Comparison of ENCODE assay signal across 10 cellular contexts in the genomic region with DNA sequence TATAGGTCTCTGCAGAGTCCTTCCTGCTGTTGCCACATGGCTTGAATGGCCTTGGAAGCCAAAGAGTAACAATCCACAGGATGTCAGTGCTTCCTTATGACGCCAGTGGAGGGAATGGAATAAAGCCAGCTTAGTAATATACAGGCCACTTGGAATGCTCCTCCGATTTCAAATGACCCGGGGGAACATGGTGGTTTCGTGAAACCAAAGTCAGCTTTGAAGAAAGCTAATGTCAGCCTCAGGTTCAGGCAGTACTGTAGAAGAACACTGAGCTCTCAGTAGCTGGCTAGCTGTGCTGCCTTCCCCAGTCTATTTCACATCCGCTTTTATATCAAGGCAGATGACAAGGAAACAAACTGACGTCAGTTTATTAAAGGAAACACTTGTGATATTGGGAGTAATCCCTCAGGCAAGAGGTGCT.
DNase-seq lines count a peak whose midpoint lies in the region; ATAC-seq and TF ChIP-seq lines count a peak whose summit lies in the region.
"Had no signal": no experiment of that assay in that cellular context is flagged by ENCODE, and none has a peak within 500 bp of the region (broad histone marks: within the 10 kb centered on the region; RNA-seq: fewer than 3 reads in every experiment).

No MANE protein-coding gene starts in this region.

- H3K27me3 Mint-ChIP-seq in WTC11 (ENCODE audit: low read depth) = no peaks in the 10 kb centered on the region

- TF ChIP-seq CTCF in WTC11 (IDR thresholded peaks at IDR 0.05) (no peak), foreskin fibroblast (IDR thresholded peaks at IDR 0.05; ENCODE audit: low read depth, low read length) (no peak)

- in situ Hi-C loops in G401 (cut with HindIII; ENCODE audit: low sequenced_read_pairs) = no loop called here

- H3K36me3 Mint-ChIP-seq in WTC11 = peaks cover 29% of the 10 kb centered on the region

- DNase-seq in G401 (ENCODE audit: low spot score) = peak; percentile 70
- no peak for DNase-seq in WTC11 (ENCODE audit: low spot score)
- DNase-seq in foreskin fibroblast = peak; percentile 81 to 86
- DNase-seq in pulmonary artery endothelial cell (ENCODE audit: low read depth, low spot score) = peak; percentile 45
- no peak for DNase-seq in LoVo (ENCODE audit: low spot score)
- no peak for DNase-seq in SW 1271 (lab: John Stamatoyannopoulos, UW)
- no peak for DNase-seq in NCI-H2107 (lab: John Stamatoyannopoulos, UW)
- DNase-seq: Karpas-422, NCI-H510A had no signal

- CTCF ChIA-PET in WTC11 (lab: Charles Lee) = interaction anchor here (0.6 kb wide), 1 partner anchor 247 kb away, joined by 3 read pairs; no protein-coding TSS in a partner anchor

- no peak overlapping the region for H3K4me3 Mint-ChIP-seq in WTC11

- peaks cover 65% of the 10 kb centered on the region for H3K4me1 Mint-ChIP-seq in WTC11

- POLR2A ChIA-PET in WTC11 (lab: Charles Lee) = no interaction called here

- H3K4me3 ChIP-seq in foreskin fibroblast (ENCODE audit: low read depth in 1 of 2, low read length in 2 of 2) = no peak overlapping the region

- H3K9me3 Mint-ChIP-seq in WTC11 = no peaks in the 10 kb centered on the region

- ATAC-seq in WTC11 (no peak), GM18909 (IDR thresholded peaks at IDR 0.05; ENCODE audit: poor library complexity, unreplicated experiment) (no peak)

- H3K27ac Mint-ChIP-seq in WTC11 = 0 out of 2 replicates have a peak overlapping the region, but pooled peaks have one; percentile 8

TF ChIP-seq in WTC11, 78 proteins besides CTCF, POLR2A, EP300 and RAD21:
- TF ChIP-seq ZNF219 (CRISPR knock-in tag; IDR thresholded peaks at IDR 0.05; ENCODE audit: borderline replicate concordance) = no peak
- no peak for TF ChIP-seq NFATC4 (CRISPR knock-in tag; IDR thresholded peaks at IDR 0.05)
- TF ChIP-seq SP1 (CRISPR knock-in tag; conservative IDR thresholded peaks at IDR 0.05) = no peak
- no peak for TF ChIP-seq NR3C1 (CRISPR knock-in tag; conservative IDR thresholded peaks at IDR 0.05; ENCODE audit: low read depth)
- TF ChIP-seq ESRRA (CRISPR knock-in tag; IDR thresholded peaks at IDR 0.05; ENCODE audit: borderline replicate concordance) = no peak
- TF ChIP-seq HMGA2 (CRISPR knock-in tag; IDR thresholded peaks at IDR 0.05) = no peak
- no peak for TF ChIP-seq NR2C2 (CRISPR knock-in tag; IDR thresholded peaks at IDR 0.05)
- TF ChIP-seq ELF4 (CRISPR knock-in tag; IDR thresholded peaks at IDR 0.05; ENCODE audit: low read depth) = no peak
- TF ChIP-seq, protein P1, sequence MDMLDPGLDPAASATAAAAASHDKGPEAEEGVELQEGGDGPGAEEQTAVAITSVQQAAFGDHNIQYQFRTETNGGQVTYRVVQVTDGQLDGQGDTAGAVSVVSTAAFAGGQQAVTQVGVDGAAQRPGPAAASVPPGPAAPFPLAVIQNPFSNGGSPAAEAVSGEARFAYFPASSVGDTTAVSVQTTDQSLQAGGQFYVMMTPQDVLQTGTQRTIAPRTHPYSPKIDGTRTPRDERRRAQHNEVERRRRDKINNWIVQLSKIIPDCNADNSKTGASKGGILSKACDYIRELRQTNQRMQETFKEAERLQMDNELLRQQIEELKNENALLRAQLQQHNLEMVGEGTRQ (CRISPR knock-in tag; IDR thresholded peaks at IDR 0.05) = no peak
- TF ChIP-seq, protein P2, sequence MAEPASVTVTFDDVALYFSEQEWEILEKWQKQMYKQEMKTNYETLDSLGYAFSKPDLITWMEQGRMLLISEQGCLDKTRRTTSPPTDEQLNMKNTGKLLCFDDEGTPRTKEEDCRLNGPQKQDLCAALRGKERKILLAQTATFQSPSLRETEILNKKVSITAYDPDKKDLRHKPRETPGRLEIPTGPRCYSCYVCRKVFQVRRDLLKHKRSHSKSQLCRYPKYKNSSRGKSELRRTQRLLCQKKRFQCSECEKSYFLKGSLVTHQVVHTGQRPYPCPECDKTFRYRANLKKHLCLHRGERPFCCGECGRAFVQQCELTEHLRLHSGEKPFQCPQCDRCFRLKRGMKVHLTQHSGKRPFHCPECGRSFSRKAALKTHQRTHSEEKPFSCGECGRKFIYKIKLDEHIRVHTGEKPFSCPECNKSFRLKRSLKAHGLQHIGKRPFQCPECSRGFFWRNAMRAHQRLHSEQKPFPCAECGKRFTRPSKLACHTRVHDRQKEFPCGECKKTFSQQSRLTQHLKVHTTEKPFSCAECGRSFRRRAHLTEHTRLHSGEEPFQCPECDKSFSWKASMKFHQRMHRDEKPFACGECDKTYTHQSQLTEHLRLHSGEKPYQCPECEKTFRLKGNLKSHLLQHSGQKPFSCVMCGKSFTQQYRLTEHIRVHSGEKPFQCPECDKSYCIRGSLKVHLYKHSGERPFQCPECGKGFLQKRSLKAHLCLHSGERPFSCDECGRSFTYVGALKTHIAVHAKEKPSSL (CRISPR knock-in tag; conservative IDR thresholded peaks at IDR 0.05) = no peak
- TF ChIP-seq TCF7 (CRISPR knock-in tag; IDR thresholded peaks at IDR 0.05; ENCODE audit: low read depth) = no peak
- TF ChIP-seq, protein P3, sequence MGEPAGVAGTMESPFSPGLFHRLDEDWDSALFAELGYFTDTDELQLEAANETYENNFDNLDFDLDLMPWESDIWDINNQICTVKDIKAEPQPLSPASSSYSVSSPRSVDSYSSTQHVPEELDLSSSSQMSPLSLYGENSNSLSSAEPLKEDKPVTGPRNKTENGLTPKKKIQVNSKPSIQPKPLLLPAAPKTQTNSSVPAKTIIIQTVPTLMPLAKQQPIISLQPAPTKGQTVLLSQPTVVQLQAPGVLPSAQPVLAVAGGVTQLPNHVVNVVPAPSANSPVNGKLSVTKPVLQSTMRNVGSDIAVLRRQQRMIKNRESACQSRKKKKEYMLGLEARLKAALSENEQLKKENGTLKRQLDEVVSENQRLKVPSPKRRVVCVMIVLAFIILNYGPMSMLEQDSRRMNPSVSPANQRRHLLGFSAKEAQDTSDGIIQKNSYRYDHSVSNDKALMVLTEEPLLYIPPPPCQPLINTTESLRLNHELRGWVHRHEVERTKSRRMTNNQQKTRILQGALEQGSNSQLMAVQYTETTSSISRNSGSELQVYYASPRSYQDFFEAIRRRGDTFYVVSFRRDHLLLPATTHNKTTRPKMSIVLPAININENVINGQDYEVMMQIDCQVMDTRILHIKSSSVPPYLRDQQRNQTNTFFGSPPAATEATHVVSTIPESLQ (CRISPR knock-in tag; IDR thresholded peaks at IDR 0.05) = no peak
- TF ChIP-seq, protein P4, sequence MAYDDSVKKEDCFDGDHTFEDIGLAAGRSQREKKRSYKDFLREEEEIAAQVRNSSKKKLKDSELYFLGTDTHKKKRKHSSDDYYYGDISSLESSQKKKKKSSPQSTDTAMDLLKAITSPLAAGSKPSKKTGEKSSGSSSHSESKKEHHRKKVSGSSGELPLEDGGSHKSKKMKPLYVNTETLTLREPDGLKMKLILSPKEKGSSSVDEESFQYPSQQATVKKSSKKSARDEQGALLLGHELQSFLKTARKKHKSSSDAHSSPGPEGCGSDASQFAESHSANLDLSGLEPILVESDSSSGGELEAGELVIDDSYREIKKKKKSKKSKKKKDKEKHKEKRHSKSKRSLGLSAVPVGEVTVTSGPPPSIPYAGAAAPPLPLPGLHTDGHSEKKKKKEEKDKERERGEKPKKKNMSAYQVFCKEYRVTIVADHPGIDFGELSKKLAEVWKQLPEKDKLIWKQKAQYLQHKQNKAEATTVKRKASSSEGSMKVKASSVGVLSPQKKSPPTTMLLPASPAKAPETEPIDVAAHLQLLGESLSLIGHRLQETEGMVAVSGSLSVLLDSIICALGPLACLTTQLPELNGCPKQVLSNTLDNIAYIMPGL (CRISPR knock-in tag; IDR thresholded peaks at IDR 0.05) = no peak
- TF ChIP-seq, protein P5, sequence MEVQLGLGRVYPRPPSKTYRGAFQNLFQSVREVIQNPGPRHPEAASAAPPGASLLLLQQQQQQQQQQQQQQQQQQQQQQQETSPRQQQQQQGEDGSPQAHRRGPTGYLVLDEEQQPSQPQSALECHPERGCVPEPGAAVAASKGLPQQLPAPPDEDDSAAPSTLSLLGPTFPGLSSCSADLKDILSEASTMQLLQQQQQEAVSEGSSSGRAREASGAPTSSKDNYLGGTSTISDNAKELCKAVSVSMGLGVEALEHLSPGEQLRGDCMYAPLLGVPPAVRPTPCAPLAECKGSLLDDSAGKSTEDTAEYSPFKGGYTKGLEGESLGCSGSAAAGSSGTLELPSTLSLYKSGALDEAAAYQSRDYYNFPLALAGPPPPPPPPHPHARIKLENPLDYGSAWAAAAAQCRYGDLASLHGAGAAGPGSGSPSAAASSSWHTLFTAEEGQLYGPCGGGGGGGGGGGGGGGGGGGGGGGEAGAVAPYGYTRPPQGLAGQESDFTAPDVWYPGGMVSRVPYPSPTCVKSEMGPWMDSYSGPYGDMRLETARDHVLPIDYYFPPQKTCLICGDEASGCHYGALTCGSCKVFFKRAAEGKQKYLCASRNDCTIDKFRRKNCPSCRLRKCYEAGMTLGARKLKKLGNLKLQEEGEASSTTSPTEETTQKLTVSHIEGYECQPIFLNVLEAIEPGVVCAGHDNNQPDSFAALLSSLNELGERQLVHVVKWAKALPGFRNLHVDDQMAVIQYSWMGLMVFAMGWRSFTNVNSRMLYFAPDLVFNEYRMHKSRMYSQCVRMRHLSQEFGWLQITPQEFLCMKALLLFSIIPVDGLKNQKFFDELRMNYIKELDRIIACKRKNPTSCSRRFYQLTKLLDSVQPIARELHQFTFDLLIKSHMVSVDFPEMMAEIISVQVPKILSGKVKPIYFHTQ (CRISPR knock-in tag; IDR thresholded peaks at IDR 0.05) = no peak
- TF ChIP-seq ETV6 (CRISPR knock-in tag; IDR thresholded peaks at IDR 0.05) = no peak

Comparison
In these comparisons a context has a peak if more than half of its experiments do, and no peak if none do; other contexts are left out.
1. DNase-seq: peak in G401 (single experiment), foreskin fibroblast (2 of 2) and pulmonary artery endothelial cell (single experiment); none in WTC11 (single experiment), LoVo (single experiment), SW 1271 (0 of 2) and NCI-H2107 (single experiment).